ENCODE assay signal across 33 cellular contexts in genomic region chr9:89863141-89863540, GRCh38.
"Had no signal": no experiment of that assay in that cellular context is flagged by ENCODE, and none has a peak within 500 bp of the region (broad histone marks: within the 10 kb centered on the region; RNA-seq: fewer than 3 reads in every experiment).

No MANE protein-coding gene starts in this region.

- H3K4me3 Mint-ChIP-seq: activated naive CD8-positive, alpha-beta T cell treated with anti-CD3 and anti-CD28 coated beads for 36 hours; dendritic cell treated with granulocyte-macrophage colony-stimulating factor and Interleukin-4, amounts not matched to agents 40 ng/mL and 50 ng/mL, for 4 days; endodermal cell; mesothelial cell of epicardium; naive thymus-derived CD4-positive, alpha-beta T cell; neural crest cell; stimulated activated memory B cell treated with anti-CD40 and anti-IgM and Interleukin-4, amounts not matched to agents 10 μg/mL and 1 μg/mL and 100 μg/mL, for 72 hours; stimulated activated naive CD8-positive, alpha-beta T cell treated with anti-CD3 and anti-CD28 coated beads, Interleukin-15, amount 100 ng/mL, for 72 hours; T-helper 1 cell treated with Interleukin-12 subunit alpha and Interleukin-12 subunit beta and Interleukin-4 antibody, amounts not matched to agents 30 μg/mL and 1 μg/mL, for 36 hours; type B pancreatic cell had no signal

- H2AFZ ChIP-seq: parathyroid adenoma had no signal

- H3K79me2 ChIP-seq: parathyroid adenoma had no signal

- H3K9me3 ChIP-seq: esophagus muscularis mucosa, vagina had no signal

- H3K36me3 ChIP-seq: brain microvascular endothelial cell, esophagus muscularis mucosa, vagina, WERI-Rb-1 had no signal

- H3K4me1 ChIP-seq: foreskin keratinocyte, vagina had no signal

- H3K27ac ChIP-seq: brain microvascular endothelial cell, esophagus muscularis mucosa, foreskin keratinocyte, parathyroid adenoma, vagina, WERI-Rb-1 had no signal

- H3K9ac ChIP-seq: parathyroid adenoma had no signal

- H3K27ac Mint-ChIP-seq: activated naive CD8-positive, alpha-beta T cell treated with anti-CD3 and anti-CD28 coated beads for 36 hours; dendritic cell treated with granulocyte-macrophage colony-stimulating factor and Interleukin-4, amounts not matched to agents 40 ng/mL and 50 ng/mL, for 4 days; stimulated activated memory B cell treated with anti-CD40 and anti-IgM and Interleukin-4, amounts not matched to agents 10 μg/mL and 1 μg/mL and 100 μg/mL, for 72 hours; T-helper 1 cell treated with Interleukin-12 subunit alpha and Interleukin-12 subunit beta and Interleukin-4 antibody, amounts not matched to agents 30 μg/mL and 1 μg/mL, for 36 hours; type B pancreatic cell had no signal

- ATAC-seq: activated CD4-positive, CD25-positive, alpha-beta regulatory T cell treated with anti-CD3 and anti-CD28 coated beads, Interleukin-2, amount 50 U/mL, for 24 hours; foreskin keratinocyte; naive thymus-derived CD4-positive, alpha-beta T cell; stimulated activated memory B cell treated with anti-CD40 and anti-IgM and Interleukin-4, amounts not matched to agents 10 μg/mL and 1 μg/mL and 100 μg/mL, for 72 hours; stimulated activated naive CD8-positive, alpha-beta T cell treated with anti-CD3 and anti-CD28 coated beads, Interleukin-15, amount 100 ng/mL, for 72 hours had no signal

- H3K4me3 ChIP-seq: esophagus muscularis mucosa, lung, vagina had no signal

- H3K27me3 ChIP-seq: brain microvascular endothelial cell, esophagus muscularis mucosa, foreskin keratinocyte, vagina had no signal

- H3K9me3 Mint-ChIP-seq: dendritic cell treated with granulocyte-macrophage colony-stimulating factor and Interleukin-4, amounts not matched to agents 40 ng/mL and 50 ng/mL, for 4 days; naive thymus-derived CD4-positive, alpha-beta T cell; stimulated activated memory B cell treated with anti-CD40 and anti-IgM and Interleukin-4, amounts not matched to agents 10 μg/mL and 1 μg/mL and 100 μg/mL, for 72 hours; stimulated activated naive CD8-positive, alpha-beta T cell treated with anti-CD3 and anti-CD28 coated beads, Interleukin-15, amount 100 ng/mL, for 72 hours had no signal

- DNase-seq: activated CD4-positive, alpha-beta T cell treated with anti-CD3 and anti-CD28 coated beads for 48 hours; activated CD4-positive, alpha-beta T cell treated with anti-CD3 and anti-CD28 coated beads, Interleukin-2, amount 50 U/mL, for 48 hours; activated CD8-positive, alpha-beta memory T cell treated with anti-CD3 and anti-CD28 coated beads for 24 hours; activated effector memory CD4-positive, alpha-beta T cell treated with Interleukin-2 at 50 U/mL for 16 hours; activated naive CD4-positive, alpha-beta T cell treated with Interleukin-2 at 50 U/mL for 16 hours; activated naive CD8-positive, alpha-beta T cell treated with anti-CD3 and anti-CD28 coated beads for 36 hours; amniotic stem cell; brain microvascular endothelial cell; caudate nucleus; endodermal cell; foreskin keratinocyte; kidney glomerular epithelial cell; naive thymus-derived CD4-positive, alpha-beta T cell; occipital lobe; stimulated activated CD4-positive, alpha-beta T cell treated with anti-CD3 and anti-CD28 coated beads, Interleukin-12 subunit alpha, Interleukin-12 subunit beta, amount 100 ng/mL, for 4 hours; stimulated activated CD4-positive, alpha-beta T cell treated with anti-CD3 and anti-CD28 coated beads, Interleukin-4, amount 100 ng/mL, for 4 hours; stimulated activated CD8-positive, alpha-beta memory T cell treated with anti-CD3 and anti-CD28 coated beads, Interleukin-4, amount 100 ng/mL, for 48 hours; stimulated activated naive CD8-positive, alpha-beta T cell treated with anti-CD3 and anti-CD28 coated beads, Interleukin-15, amount 100 ng/mL, for 72 hours; substantia nigra; SW 1271; T-helper 9 cell; WERI-Rb-1 had no signal

- H3K27me3 Mint-ChIP-seq: activated naive CD8-positive, alpha-beta T cell treated with anti-CD3 and anti-CD28 coated beads for 36 hours; type B pancreatic cell had no signal

- H3K36me3 Mint-ChIP-seq: activated naive CD8-positive, alpha-beta T cell treated with anti-CD3 and anti-CD28 coated beads for 36 hours; mesothelial cell of epicardium; naive thymus-derived CD4-positive, alpha-beta T cell; stimulated activated memory B cell treated with anti-CD40 and anti-IgM and Interleukin-4, amounts not matched to agents 10 μg/mL and 1 μg/mL and 100 μg/mL, for 72 hours had no signal
